10 cellular contexts compared by ENCODE assay signal in genomic region chr2:12451726-12452125, GRCh38.
DNase-seq lines count a peak whose midpoint lies in the region; ATAC-seq and TF ChIP-seq lines count a peak whose summit lies in the region.
"Had no signal": no experiment of that assay in that cellular context is flagged by ENCODE, and none has a peak within 500 bp of the region (broad histone marks: within the 10 kb centered on the region; RNA-seq: fewer than 3 reads in every experiment).

No MANE protein-coding gene starts in this region.

- H3K4me1 Mint-ChIP-seq in CD4-positive, alpha-beta T cell (ENCODE audit: low read depth): peaks cover 49% of the 10 kb centered on the region
- peaks cover 31 to 33% of the 10 kb centered on the region in 2 donors for H3K4me1 Mint-ChIP-seq in natural killer cell treated with Interleukin-12 subunit alpha and Interleukin-12 subunit beta and Interleukin-15 and Interleukin-18, amount 100 ng/mL, for 72 hours (ENCODE audit: low read depth in 2 of 2)

- 9 to 16% methylated on average over 5 of the region's 5 CpGs for WGBS in body of pancreas, 2 donors

- TF ChIP-seq POLR2A in body of pancreas (IDR thresholded peaks at IDR 0.05): no peak

- no peaks in the 10 kb centered on the region for H3K9me3 Mint-ChIP-seq in CD4-positive, alpha-beta T cell
- no peaks in the 10 kb centered on the region for H3K9me3 Mint-ChIP-seq in natural killer cell treated with Interleukin-12 subunit alpha and Interleukin-12 subunit beta and Interleukin-15 and Interleukin-18, amount 100 ng/mL, for 72 hours

- DNase-seq in CD4-positive, alpha-beta T cell: no peak
- DNase-seq in MV-4-11 (lab: John Stamatoyannopoulos, UW) (peak; percentile 38), body of pancreas (no peak), NCI-H2171 (lab: John Stamatoyannopoulos, UW) (no peak), NCI-H2196 treated with DMSO at 0.1 percent for 48 hours (lab: John Stamatoyannopoulos, UW; ENCODE audit: unreplicated experiment) (no peak), AG08395 (ENCODE audit: low spot score) (no peak), NCI-H1048 (lab: John Stamatoyannopoulos, UW) (no peak)
- DNase-seq in natural killer cell treated with Interleukin-12 subunit alpha and Interleukin-12 subunit beta and Interleukin-15 and Interleukin-18, amount 100 ng/mL, for 72 hours (ENCODE audit: low spot score): no peak
- DNase-seq: activated effector memory CD4-positive, alpha-beta T cell treated with anti-CD3 and anti-CD28 coated beads, Interleukin-2, amount 50 U/mL, for 16 hours; DMS153 had no signal

- H3K27ac ChIP-seq in CD4-positive, alpha-beta T cell (ENCODE audit: low read depth, low read length): peak overlapping the region; percentile 38
- peak overlapping the region in 3 of 4 donors; percentile 2 to 42 (median 15) for H3K27ac ChIP-seq in body of pancreas

- H3K4me3 ChIP-seq in body of pancreas: no peak overlapping the region

- intact Hi-C loops in CD4-positive, alpha-beta T cell (cut with DNase I, micrococcal nuclease): loop anchor here in 1 of 2 experiments (5.0 kb wide), 1 partner anchor 46 kb away; no protein-coding TSS in a partner anchor
- intact Hi-C loops in body of pancreas (cut with DNase I): no loop called here

- H3K27ac Mint-ChIP-seq in CD4-positive, alpha-beta T cell: peak overlapping the region; percentile 75
- H3K27ac Mint-ChIP-seq in natural killer cell treated with Interleukin-12 subunit alpha and Interleukin-12 subunit beta and Interleukin-15 and Interleukin-18, amount 100 ng/mL, for 72 hours: peak overlapping the region; percentile 78 to 85

- POLR2A ChIA-PET in CD4-positive, alpha-beta T cell (lab: Charles Lee): interaction anchor here (0.6 to 2.4 kb wide), 8 partner anchors 9 to 266 kb away, joined by 3 to 20 read pairs (median 4); partner anchors contain the start of gene TRIB2

- H3K4me1 ChIP-seq in body of pancreas: peaks cover 16% of the 10 kb centered on the region

- ATAC-seq in CD4-positive, alpha-beta T cell (ENCODE audit: poor library complexity): no peak
- ATAC-seq in body of pancreas: no peak
- peak in 1 of 2 donors; percentile 42 for ATAC-seq in natural killer cell treated with Interleukin-12 subunit alpha and Interleukin-12 subunit beta and Interleukin-15 and Interleukin-18, amount 100 ng/mL, for 72 hours

- H3K27me3 Mint-ChIP-seq in CD4-positive, alpha-beta T cell: no peaks in the 10 kb centered on the region
- H3K27me3 Mint-ChIP-seq in natural killer cell treated with Interleukin-12 subunit alpha and Interleukin-12 subunit beta and Interleukin-15 and Interleukin-18, amount 100 ng/mL, for 72 hours: no peaks in the 10 kb centered on the region

- H3K36me3 Mint-ChIP-seq in CD4-positive, alpha-beta T cell (ENCODE audit: low read depth): no peaks in the 10 kb centered on the region
- no peaks in the 10 kb centered on the region for H3K36me3 Mint-ChIP-seq in natural killer cell treated with Interleukin-12 subunit alpha and Interleukin-12 subunit beta and Interleukin-15 and Interleukin-18, amount 100 ng/mL, for 72 hours

- CTCF ChIA-PET in CD4-positive, alpha-beta T cell (lab: Charles Lee): interaction anchor here (1.3 kb wide), 1 partner anchor 107 kb away, joined by 3 read pairs; no protein-coding TSS in a partner anchor

- H3K36me3 ChIP-seq in body of pancreas (replicated peaks in 1 of 2; ENCODE audit: insufficient read depth in 1 of 2, low read depth in 2 of 2): no peaks in the 10 kb centered on the region

- no peaks in the 10 kb centered on the region for H3K27me3 ChIP-seq in CD4-positive, alpha-beta T cell (ENCODE audit: control insufficient read depth, insufficient read depth, low read length)
- no peaks in the 10 kb centered on the region for H3K27me3 ChIP-seq in body of pancreas

- TF ChIP-seq CTCF in CD4-positive, alpha-beta T cell (IDR thresholded peaks at IDR 0.05): no peak
- no peak for TF ChIP-seq CTCF in body of pancreas (IDR thresholded peaks at IDR 0.05)

- no peaks in the 10 kb centered on the region for H3K9me3 ChIP-seq in CD4-positive, alpha-beta T cell (ENCODE audit: control insufficient read depth, low read length)
- H3K9me3 ChIP-seq in body of pancreas: no peaks in the 10 kb centered on the region

- peak overlapping the region; percentile 55 for H3K4me3 Mint-ChIP-seq in CD4-positive, alpha-beta T cell
- H3K4me3 Mint-ChIP-seq in natural killer cell treated with Interleukin-12 subunit alpha and Interleukin-12 subunit beta and Interleukin-15 and Interleukin-18, amount 100 ng/mL, for 72 hours: peak overlapping the region; percentile 70
